ENCODE assay signal across 9 cellular contexts in the genomic region with DNA sequence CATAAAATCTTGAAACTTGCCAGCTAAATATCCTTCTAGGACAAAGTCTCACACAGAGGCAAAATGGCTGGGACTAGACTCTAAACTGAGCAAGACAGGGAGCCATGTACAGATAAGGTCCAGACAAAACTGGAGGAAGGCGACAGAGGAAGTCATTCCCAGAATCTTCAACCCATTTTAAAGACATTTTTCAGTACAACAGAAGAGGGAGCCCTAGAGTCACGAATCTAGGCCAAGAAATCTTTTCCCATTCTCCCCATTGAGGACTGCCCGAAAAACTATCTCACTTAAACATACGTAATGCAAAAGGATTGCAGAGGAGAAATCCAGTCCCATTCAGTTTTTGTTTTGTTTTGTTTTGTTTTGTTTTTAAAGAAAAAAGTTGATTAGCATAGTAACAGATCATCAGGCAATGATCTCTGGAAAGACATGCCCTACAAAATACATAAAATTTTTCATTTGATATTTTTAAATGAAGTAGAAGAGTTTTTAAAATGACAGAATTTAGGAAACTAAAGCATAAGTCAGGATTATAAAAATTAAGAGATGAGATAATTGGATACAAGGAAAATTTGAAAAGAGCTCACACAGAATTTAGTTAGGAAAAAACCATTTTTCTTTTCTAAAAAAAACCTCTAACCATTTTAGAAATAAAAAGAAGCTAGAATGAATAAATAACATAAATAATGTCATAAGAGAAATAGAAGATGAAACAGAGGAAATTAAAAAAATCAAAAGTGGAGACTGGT. TPM values are rescaled to one million over a fixed set of nuclear protein-coding genes. Genes with fewer than 3 reads are reported as not detected.
DNase-seq lines count a peak whose midpoint lies in the region; ATAC-seq, FAIRE-seq and TF ChIP-seq lines count a peak whose summit lies in the region.
"Had no signal": no experiment of that assay in that cellular context is flagged by ENCODE, and none has a peak within 500 bp of the region (broad histone marks: within the 10 kb centered on the region; RNA-seq: fewer than 3 reads in every experiment).

No MANE protein-coding gene starts in this region.

- no peak overlapping the region for H3K27ac ChIP-seq in C4-2B

- DNase-seq in GM18507 (ENCODE audit: extremely low spot score, insufficient read length, low read depth): no peak
- peak; percentile 37 for DNase-seq in RKO (ENCODE audit: low spot score)
- DNase-seq in globus pallidus (ENCODE audit: low spot score): peak; percentile 17
- DNase-seq in occipital lobe (lab: John Stamatoyannopoulos, UW): no peak
- no peak for DNase-seq in NCI-H2196 (lab: John Stamatoyannopoulos, UW; ENCODE audit: unreplicated experiment)

- ATAC-seq in GM18520 (IDR thresholded peaks at IDR 0.05; ENCODE audit: unreplicated experiment) (no peak), HG03175 (IDR thresholded peaks at IDR 0.05; ENCODE audit: unreplicated experiment) (no peak)

- FAIRE-seq in GM18507 (lab: Jason Lieb, UNC): peak; percentile 52

- peak; percentile 65 for TF ChIP-seq CTCF in C4-2B (conservative IDR thresholded peaks at IDR 0.05)

RNA-seq across cellular contexts. Expression of a gene that starts 16.9 kb away (rescaled TPM):
- not detected for total RNA-seq in occipital lobe

RNA-seq across cellular contexts. Expression of a gene that starts 52.9 kb away (rescaled TPM):
- total RNA-seq in occipital lobe: 0.16 TPM
- total RNA-seq: T-helper 2 cell treated with Interferon-gamma antibody and Interleukin-4, amounts not matched to agents 100 ng/mL and 5 ng/mL, for 36 hours had no signal

Comparison
In these comparisons a context has a peak if more than half of its experiments do, and no peak if none do; other contexts are left out.
1. DNase-seq: peak in RKO (single experiment) and globus pallidus (single experiment); none in GM18507 (single experiment), occipital lobe (single experiment) and NCI-H2196 (single experiment).